In the genomic region with DNA sequence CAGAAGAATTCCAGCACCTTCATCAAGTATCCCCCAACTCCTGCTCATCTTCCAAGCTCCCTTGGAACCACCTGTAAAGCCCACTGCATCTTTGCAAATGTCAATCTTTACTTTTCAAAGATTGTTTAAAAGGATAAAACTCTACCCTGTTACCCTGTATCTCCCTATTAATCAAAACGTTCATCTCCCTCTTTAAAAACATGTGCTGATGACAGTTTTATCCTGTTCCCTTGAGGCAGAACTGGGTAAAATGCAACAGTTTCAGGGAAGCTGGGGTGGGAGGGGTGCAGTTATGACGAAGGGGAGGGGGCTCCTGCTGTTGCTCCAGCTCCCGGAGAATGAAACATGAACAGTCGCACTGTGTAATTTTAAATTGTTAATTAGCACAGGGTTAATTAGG, we compare ENCODE assay signal across 18 cellular contexts.
"Had no signal": no experiment of that assay in that cellular context is flagged by ENCODE, and none has a peak within 500 bp of the region (broad histone marks: within the 10 kb centered on the region; RNA-seq: fewer than 3 reads in every experiment).

No MANE protein-coding gene starts in this region.

- H3K9me3 Mint-ChIP-seq: nephron had no signal

- H3K27ac ChIP-seq: epithelial cell of prostate, esophagus muscularis mucosa, heart left ventricle, ovary, suprapubic skin, thyroid gland, upper lobe of left lung, uterus had no signal

- H3K27ac Mint-ChIP-seq: nephron had no signal

- H3K4me1 Mint-ChIP-seq: naive B cell had no signal

- H3K4me1 ChIP-seq: upper lobe of left lung, uterus had no signal

- H3K36me3 ChIP-seq: ovary, uterus had no signal

- H3K9me3 ChIP-seq: esophagus muscularis mucosa, heart left ventricle, ovary, suprapubic skin, thyroid gland, upper lobe of left lung, uterus had no signal

- DNase-seq: effector memory CD4-positive, alpha-beta T cell; foreskin melanocyte; heart left ventricle; left colon; mesendoderm; naive B cell; ovary; right cardiac atrium; small intestine; stimulated activated CD4-positive, alpha-beta T cell treated with anti-CD3 and anti-CD28 coated beads, Interleukin-2, amount 100 ng/mL, for 48 hours; stimulated activated naive CD8-positive, alpha-beta T cell treated with anti-CD3 and anti-CD28 coated beads, Interleukin-15, Interleukin-2, amounts not matched to agents 100 U/mL and 50 U/mL, for 24 hours; thyroid gland; upper lobe of left lung; uterus had no signal

- H3K27me3 ChIP-seq: esophagus muscularis mucosa, heart left ventricle, ovary, suprapubic skin, thyroid gland, upper lobe of left lung, uterus had no signal

- H3K4me3 ChIP-seq: esophagus muscularis mucosa, heart left ventricle, ovary, suprapubic skin, thyroid gland, upper lobe of left lung, uterus had no signal

- H3K27me3 Mint-ChIP-seq: naive B cell had no signal

- ATAC-seq: heart left ventricle; left colon; right cardiac atrium; stimulated activated naive CD8-positive, alpha-beta T cell treated with anti-CD3 and anti-CD28 coated beads, Interleukin-15, Interleukin-2, amounts not matched to agents 100 U/mL and 50 U/mL, for 24 hours had no signal

- H3K4me3 Mint-ChIP-seq: naive B cell had no signal
